ENCODE assay signal across 8 cellular contexts in genomic region chr10:18658992-18659783, GRCh38. TPM values are rescaled to one million over a fixed set of nuclear protein-coding genes. Genes with fewer than 3 reads are reported as not detected.
A peak's percentile ranks its signal among the peaks of the same experiment; 100 is the strongest.
DNase-seq lines count a peak whose midpoint lies in the region; ATAC-seq and TF ChIP-seq lines count a peak whose summit lies in the region.

Gene ARL5B, plus strand, starts transcription at chr10:18659431. Its CDS starts 207 bp downstream, at chr10:18659638.

- no peaks in the 10 kb centered on the region for H3K36me3 ChIP-seq in BJ (ENCODE audit: control insufficient read depth, insufficient read depth, low read length)

- TF ChIP-seq CTCF in BJ (IDR thresholded peaks at IDR 0.05; ENCODE audit: insufficient read depth, low read depth, low read length): no peak

- H3K9me3 Mint-ChIP-seq in activated CD4-positive, alpha-beta T cell treated with anti-CD3 and anti-CD28 coated beads, Interleukin-2, amount 10 ng/mL, durations not matched to agents 7 days and 5 days: no peaks in the 10 kb centered on the region

- H3K4me3 ChIP-seq in BJ (ENCODE audit: low read depth, low read length): peak within 1 kb of the TSS; percentile 98

- H3K27me3 Mint-ChIP-seq in activated CD4-positive, alpha-beta T cell treated with anti-CD3 and anti-CD28 coated beads, Interleukin-2, amount 10 ng/mL, durations not matched to agents 7 days and 5 days: no peaks in the 10 kb centered on the region

- POLR2A ChIA-PET in BJ (lab: Charles Lee): interaction anchor here (0.7 kb wide), 1 partner anchor 16 kb away, joined by 3 read pairs; no protein-coding TSS in a partner anchor
- POLR2A ChIA-PET in activated CD4-positive, alpha-beta T cell treated with anti-CD3 and anti-CD28 coated beads, Interleukin-2, amount 10 ng/mL, durations not matched to agents 7 days and 5 days (lab: Charles Lee): interaction anchor here (0.6 to 1.2 kb wide), 2 partner anchors 11 to 916 kb away, joined by 3 read pairs; no protein-coding TSS in a partner anchor

- CTCF ChIA-PET in BJ (lab: Yijun Ruan, JAX): no interaction called here
- CTCF ChIA-PET in activated CD4-positive, alpha-beta T cell treated with anti-CD3 and anti-CD28 coated beads, Interleukin-2, amount 10 ng/mL, durations not matched to agents 7 days and 5 days (lab: Charles Lee): interaction anchor here (0.5 to 1.4 kb wide), 5 partner anchors 9 to 17 kb away, joined by 3 to 4 read pairs (median 3); no protein-coding TSS in a partner anchor

- H3K36me3 Mint-ChIP-seq in activated CD4-positive, alpha-beta T cell treated with anti-CD3 and anti-CD28 coated beads, Interleukin-2, amount 10 ng/mL, durations not matched to agents 7 days and 5 days (ENCODE audit: low read depth): peaks cover 16% of the 10 kb centered on the region

- peak; percentile 87 for ATAC-seq in HG03460 (IDR thresholded peaks at IDR 0.05; ENCODE audit: unreplicated experiment)

- peak within 1 kb of the TSS; percentile 99 for H3K27ac Mint-ChIP-seq in activated CD4-positive, alpha-beta T cell treated with anti-CD3 and anti-CD28 coated beads, Interleukin-2, amount 10 ng/mL, durations not matched to agents 7 days and 5 days

- peak within 1 kb of the TSS; percentile 100 for H3K4me3 Mint-ChIP-seq in activated CD4-positive, alpha-beta T cell treated with anti-CD3 and anti-CD28 coated beads, Interleukin-2, amount 10 ng/mL, durations not matched to agents 7 days and 5 days

- no peaks in the 10 kb centered on the region for H3K27me3 ChIP-seq in BJ (ENCODE audit: control insufficient read depth, insufficient read depth, low read length)

- DNase-seq in BJ (ENCODE audit: low read depth): peak; percentile 92
- DNase-seq in GM19240 (ENCODE audit: insufficient read length, low spot score): peak; percentile 47
- peak; percentile 88 to 95 for DNase-seq in NCI-H526 (lab: John Stamatoyannopoulos, UW)
- peak; percentile 96 for DNase-seq in activated CD4-positive, alpha-beta T cell treated with anti-CD3 and anti-CD28 coated beads, Interleukin-2, amount 10 ng/mL, durations not matched to agents 7 days and 5 days
- peak; percentile 98 for DNase-seq in dedifferentiated amniotic fluid mesenchymal stem cell (ENCODE audit: extremely low spot score)
- peak; percentile 99 for DNase-seq in left kidney (ENCODE audit: low read depth, low spot score)
- peak; percentile 96 for DNase-seq in stimulated activated CD4-positive, alpha-beta T cell treated with anti-CD3 and anti-CD28 coated beads, Interleukin-2, amount 100 ng/mL, for 24 hours

- H3K4me1 Mint-ChIP-seq in activated CD4-positive, alpha-beta T cell treated with anti-CD3 and anti-CD28 coated beads, Interleukin-2, amount 10 ng/mL, durations not matched to agents 7 days and 5 days: peaks cover 43% of the 10 kb centered on the region

RNA-seq across cellular contexts. Expression of gene ARL5B, which starts in this region (rescaled TPM):
- polyA plus RNA-seq in BJ (2011; rRNA removed): 2.7 and 7.2 TPM in 2 replicates
- polyA minus RNA-seq in BJ (2011; rRNA and poly(A)+ RNA removed): 3.4 and 4.0 TPM in 2 replicates
- 10 to 100 TPM in 1 of 2 experiments, 1 to 10 TPM in 1; 9.8 to 11.6 TPM for total RNA-seq in activated CD4-positive, alpha-beta T cell treated with anti-CD3 and anti-CD28 coated beads, Interleukin-2, amount 10 ng/mL, durations not matched to agents 7 days and 5 days

Comparison
In these comparisons a context has a peak if more than half of its experiments do, and no peak if none do; other contexts are left out.
1. Peak in every context shown above with its lines: DNase-seq, ATAC-seq and H3K4me3 ChIP-seq.
2. DNase-seq: peak in every context shown above with its lines; median percentile 99 in left kidney; 98 in dedifferentiated amniotic fluid mesenchymal stem cell; 96 in activated CD4-positive, alpha-beta T cell treated with anti-CD3 and anti-CD28 coated beads, Interleukin-2, amount 10 ng/mL, durations not matched to agents 7 days and 5 days; 96 in stimulated activated CD4-positive, alpha-beta T cell treated with anti-CD3 and anti-CD28 coated beads, Interleukin-2, amount 100 ng/mL, for 24 hours; 92 in BJ; 92 in NCI-H526; 47 in GM19240.